11 cellular contexts compared by ENCODE assay signal in genomic region chr11:118907749-118908106, GRCh38. TPM values are rescaled to one million over a fixed set of nuclear protein-coding genes. Genes with fewer than 3 reads are reported as not detected.
DNase-seq lines count a peak whose midpoint lies in the region; ATAC-seq and TF ChIP-seq lines count a peak whose summit lies in the region.
"Had no signal": no experiment of that assay in that cellular context is flagged by ENCODE, and none has a peak within 500 bp of the region (broad histone marks: within the 10 kb centered on the region; RNA-seq: fewer than 3 reads in every experiment).

No MANE protein-coding gene starts in this region.

- DNase-seq in AG10803 (ENCODE audit: low read depth) (peak; percentile 52), neural crest cell (ENCODE audit: low read depth, low spot score) (no peak), CD14-positive monocyte (ENCODE audit: low spot score) (no peak)
- no peak for DNase-seq in effector memory CD8-positive, alpha-beta T cell
- no peak for DNase-seq in activated effector memory CD4-positive, alpha-beta T cell treated with Interleukin-2 at 50 U/mL for 16 hours

- H3K9me3 Mint-ChIP-seq in IgD-negative memory B cell (no peaks in the 10 kb centered on the region), neural crest cell (no peaks in the 10 kb centered on the region), CD14-positive monocyte (peaks cover 0 to 3% (median 0%) of the 10 kb centered on the region in 7 donors)
- H3K9me3 Mint-ChIP-seq in effector memory CD8-positive, alpha-beta T cell = no peaks in the 10 kb centered on the region

- H3K27ac Mint-ChIP-seq in IgD-negative memory B cell = peak overlapping the region; percentile 52 to 97 (median 59)
- peak overlapping the region; percentile 89 to 96 for H3K27ac Mint-ChIP-seq in effector memory CD8-positive, alpha-beta T cell
- H3K27ac Mint-ChIP-seq in neural crest cell (ENCODE audit: unreplicated experiment) = no peak overlapping the region
- H3K27ac Mint-ChIP-seq in CD14-positive monocyte = peak overlapping the region in 2 of 7 donors; percentile 4 to 60

- H3K27me3 Mint-ChIP-seq in IgD-negative memory B cell (no peaks in the 10 kb centered on the region), neural crest cell (ENCODE audit: low read depth) (no peaks in the 10 kb centered on the region), CD14-positive monocyte (ENCODE audit: low read depth in 3 of 3) (peaks cover 7 to 25% (median 14%) of the 10 kb centered on the region in 3 donors)
- H3K27me3 Mint-ChIP-seq in effector memory CD8-positive, alpha-beta T cell = no peaks in the 10 kb centered on the region

- H3K4me1 Mint-ChIP-seq in IgD-negative memory B cell (peaks cover 12 to 27% (median 27%) of the 10 kb centered on the region in 3 donors), neural crest cell (peaks cover 36% of the 10 kb centered on the region), CD14-positive monocyte (peaks cover 24% of the 10 kb centered on the region)
- peaks cover 38 to 44% of the 10 kb centered on the region in 2 donors for H3K4me1 Mint-ChIP-seq in effector memory CD8-positive, alpha-beta T cell (ENCODE audit: low read depth in 2 of 2)

- peak overlapping the region; percentile 55 for H3K4me3 ChIP-seq in AG10803 (ENCODE audit: low read length)
- H3K4me3 ChIP-seq: SJSA1 had no signal

- no peak for TF ChIP-seq CTCF in AG10803 (conservative IDR thresholded peaks at IDR 0.05; ENCODE audit: low read length)
- no peak for TF ChIP-seq CTCF in neural crest cell (conservative IDR thresholded peaks at IDR 0.05)
- TF ChIP-seq CTCF in CD14-positive monocyte (IDR thresholded peaks at IDR 0.05) = no peak

- intact Hi-C loops in CD14-positive monocyte (cut with micrococcal nuclease) = loop anchor here (1.0 to 2.0 kb wide), 3 partner anchors 21 to 49 kb away; partner anchors contain the start of gene UPK2 (in 2 of the 2)

- ATAC-seq in effector memory CD8-positive, alpha-beta T cell (replicated peaks) = no peak
- no peak for ATAC-seq in GM18498 (IDR thresholded peaks at IDR 0.05; ENCODE audit: unreplicated experiment)
- no peak for ATAC-seq in GM19395 (IDR thresholded peaks at IDR 0.05; ENCODE audit: unreplicated experiment)

- H3K4me3 Mint-ChIP-seq in IgD-negative memory B cell = peak overlapping the region in 1 of 4 donors; percentile 51
- H3K4me3 Mint-ChIP-seq in effector memory CD8-positive, alpha-beta T cell = peak overlapping the region in 1 of 2 donors; percentile 49
- H3K4me3 Mint-ChIP-seq in neural crest cell = peak overlapping the region; percentile 41
- no peak overlapping the region for H3K4me3 Mint-ChIP-seq in CD14-positive monocyte

- H3K36me3 Mint-ChIP-seq in IgD-negative memory B cell (no peaks in the 10 kb centered on the region), neural crest cell (ENCODE audit: low read depth) (no peaks in the 10 kb centered on the region), CD14-positive monocyte (peaks cover 54 to 62% of the 10 kb centered on the region in 2 donors)
- peaks cover 87% of the 10 kb centered on the region for H3K36me3 Mint-ChIP-seq in effector memory CD8-positive, alpha-beta T cell (ENCODE audit: insufficient read depth)

RNA-seq across cellular contexts. Expression of gene BCL9L, which starts 18.0 kb away (rescaled TPM):
- 2.8 TPM for polyA plus RNA-seq in IgD-negative memory B cell
- 19.2 and 21.2 TPM in 2 replicates for total RNA-seq in neural crest cell
- polyA plus RNA-seq in CD14-positive monocyte = 1 to 10 TPM in 1 of 2 donors, under 1 TPM in 1; 0.11 to 1.8 TPM

RNA-seq across cellular contexts. Expression of gene CXCR5, which starts 24.0 kb away (rescaled TPM):
- polyA plus RNA-seq in IgD-negative memory B cell = 93.4 TPM
- total RNA-seq in neural crest cell = not detected in 2 replicates
- polyA plus RNA-seq in CD14-positive monocyte = under 1 TPM; 0.08 to 0.09 TPM
- total RNA-seq: Daoy, occipital lobe, SJSA1 had no signal

RNA-seq across cellular contexts. Expression of gene UPK2, which starts 48.4 kb away (rescaled TPM):
- not detected for polyA plus RNA-seq in IgD-negative memory B cell
- total RNA-seq in neural crest cell = not detected in 2 replicates
- not detected for polyA plus RNA-seq in CD14-positive monocyte
- total RNA-seq: Daoy, occipital lobe, SJSA1 had no signal

Comparison
In these comparisons a context has a peak if more than half of its experiments do, and no peak if none do; other contexts are left out.
1. RNA of gene CXCR5, which starts 24.0 kb away (polyA plus RNA-seq): 93.4 TPM in IgD-negative memory B cell (single experiment); 0.08 to 0.09 TPM in CD14-positive monocyte; every median in the first group is over 10 times any median in the second.